In genomic region chr6:123587838-123588545, GRCh38 we compare ENCODE assay signal across 1 cellular context.
TF ChIP-seq lines count a peak whose summit lies in the region.

No MANE protein-coding gene starts in this region.

TF ChIP-seq in IMR-90, 13 proteins besides CTCF, POLR2A, EP300 and RAD21 (continued from another document):
- TF ChIP-seq ELK1 (IDR thresholded peaks at IDR 0.05; ENCODE audit: borderline replicate concordance, low read depth, low read length): no peak
- TF ChIP-seq CEBPB (IDR thresholded peaks at IDR 0.05; ENCODE audit: low read depth, low read length): 0 out of 2 replicates have a peak, but pooled peaks have one; percentile 6
